Comparison of ENCODE assay signal across 29 cellular contexts in genomic region chr18:60755134-60755533, GRCh38.
"Had no signal": no experiment of that assay in that cellular context is flagged by ENCODE, and none has a peak within 500 bp of the region (broad histone marks: within the 10 kb centered on the region; RNA-seq: fewer than 3 reads in every experiment).

No MANE protein-coding gene starts in this region.

- DNase-seq: activated B cell treated with CpG ODN at 0.5 μM for 24 hours; activated CD4-positive, alpha-beta memory T cell treated with anti-CD3 and anti-CD28 coated beads for 36 hours; activated CD4-positive, alpha-beta T cell treated with anti-CD3 and anti-CD28 coated beads for 4 hours; activated CD4-positive, alpha-beta T cell treated with anti-CD3 and anti-CD28 coated beads, Interleukin-2, amount 50 U/mL, for 1 hour; activated CD4-positive, CD25-positive, alpha-beta regulatory T cell treated with anti-CD3 and anti-CD28 coated beads, Interleukin-2, amount 50 U/mL, for 72 hours; activated CD8-positive, alpha-beta memory T cell treated with anti-CD3 and anti-CD28 coated beads, Interleukin-2, amount 50 U/mL, for 48 hours; activated effector memory CD4-positive, alpha-beta T cell treated with Interleukin-2 at 50 U/mL for 16 hours; activated naive CD4-positive, alpha-beta T cell treated with anti-CD3 and anti-CD28 coated beads, Interleukin-2, amount 10 ng/mL, durations not matched to agents 7 days and 5 days; activated naive CD8-positive, alpha-beta T cell treated with anti-CD3 and anti-CD28 coated beads, Interleukin-2, amount 50 U/mL, for 24 hours; activated T-cell treated with anti-CD3 and anti-CD28 coated beads, Interleukin-2, amount 50 U/mL, for 48 hours; anterior cingulate cortex; caudate nucleus; cerebellar nuclear complex; Karpas-422; KBM-7; NCI-H1105; NCI-H1417 treated with DMSO at 0.1 percent for 48 hours; NCI-H187 treated with DMSO at 0.1 percent for 48 hours; NCI-H2107; NCI-H226; NCI-H510A; NCI-H526; OCI-M1; Right ventricle myocardium superior; SW 1271; T-helper 1 cell; T-helper 2 cell; T-helper 9 cell had no signal

- H3K27ac ChIP-seq: VCaP had no signal

- ATAC-seq: activated naive CD8-positive, alpha-beta T cell treated with anti-CD3 and anti-CD28 coated beads, Interleukin-2, amount 50 U/mL, for 24 hours had no signal
